10 cellular contexts compared by ENCODE assay signal in genomic region chr1:2232916-2233438, GRCh38. TPM values are rescaled to one million over a fixed set of nuclear protein-coding genes. Genes with fewer than 3 reads are reported as not detected.
A peak's percentile ranks its signal among the peaks of the same experiment; 100 is the strongest.
DNase-seq lines count a peak whose midpoint lies in the region; ATAC-seq, FAIRE-seq and TF ChIP-seq lines count a peak whose summit lies in the region.
"Had no signal": no experiment of that assay in that cellular context is flagged by ENCODE, and none has a peak within 500 bp of the region (broad histone marks: within the 10 kb centered on the region; RNA-seq: fewer than 3 reads in every experiment).

No MANE protein-coding gene starts in this region.

- peaks cover 94% of the 10 kb centered on the region for H3K79me2 ChIP-seq in mammary epithelial cell (ENCODE audit: insufficient read depth, low read length)

- intact Hi-C loops in mammary epithelial cell (cut with micrococcal nuclease): loop anchor here (5.0 kb wide), 1 partner anchor 84 kb away; no protein-coding TSS in a partner anchor
- intact Hi-C loops in transverse colon (cut with DNase I; ENCODE audit: low total_unique reads): loop anchor here (5.0 kb wide), 1 partner anchor 79 kb away; no protein-coding TSS in a partner anchor

- no TSS peak for BruUV-seq in mammary epithelial cell (replicated peaks; lab: Mats Ljungman, UMichigan)

- H3K27ac Mint-ChIP-seq in memory B cell: peak overlapping the region; percentile 73

- 74% methylated on average over 10 of the region's 23 CpGs for WGBS in mammary epithelial cell (ENCODE audit: low coverage, missing lambda C conversion rate)
- WGBS in transverse colon (ENCODE audit: low coverage in 1 of 2), 2 donors: 61 to 84% methylated on average over 3 to 16 of the region's 23 CpGs

- TF ChIP-seq CTCF in mammary epithelial cell (conservative IDR thresholded peaks at IDR 0.05 in 1 of 2, IDR thresholded peaks at IDR 0.05 in 1 of 2; ENCODE audit: extremely low read depth in 1 of 2, insufficient read depth in 1 of 2, low read depth in 1 of 2, low read length in 2 of 2) (no peak), transverse colon (IDR thresholded peaks at IDR 0.05) (no peak), GM13976 (IDR thresholded peaks at IDR 0.05; ENCODE audit: borderline replicate concordance, control extremely low read depth, extremely low read depth, insufficient read depth, missing control alignments) (no peak)

- CTCF ChIA-PET in mammary epithelial cell (lab: Charles Lee; ENCODE audit: low non-redundant PET): no interaction called here

- H3K27me3 ChIP-seq in mammary epithelial cell (ENCODE audit: insufficient read depth, low read length): no peaks in the 10 kb centered on the region
- no peaks in the 10 kb centered on the region for H3K27me3 ChIP-seq in transverse colon

- no peak for FAIRE-seq in frontal cortex (lab: Jason Lieb, UNC)
- FAIRE-seq: D721Med had no signal

- peaks cover 18% of the 10 kb centered on the region for H4K20me1 ChIP-seq in mammary epithelial cell (ENCODE audit: insufficient read depth, low read length)

- no peak overlapping the region for H3K4me3 ChIP-seq in mammary epithelial cell (replicated peaks in 1 of 3; ENCODE audit: insufficient read depth in 1 of 3, low read depth in 2 of 3, low read length in 3 of 3)
- peak overlapping the region in 2 of 4 donors; percentile 54 to 68 for H3K4me3 ChIP-seq in transverse colon

- H3K9me3 ChIP-seq in mammary epithelial cell (replicated peaks; ENCODE audit: insufficient read depth, low read length) (no peaks in the 10 kb centered on the region), transverse colon (no peaks in the 10 kb centered on the region)

- no peaks in the 10 kb centered on the region for H3K27me3 Mint-ChIP-seq in activated T-cell treated with anti-CD3 and anti-CD28 coated beads, Interleukin-2, amount 50 U/mL, for 4 hours (ENCODE audit: low read depth)
- H3K27me3 Mint-ChIP-seq in memory B cell: no peaks in the 10 kb centered on the region

- peaks cover 53% of the 10 kb centered on the region for H3K4me1 ChIP-seq in mammary epithelial cell (ENCODE audit: insufficient read depth, low read length)
- H3K4me1 ChIP-seq in transverse colon: peaks cover 43 to 90% (median 84%) of the 10 kb centered on the region in 4 donors

- TF ChIP-seq EP300 in transverse colon (IDR thresholded peaks at IDR 0.05; ENCODE audit: low read depth): no peak

- H3K9ac ChIP-seq in mammary epithelial cell (ENCODE audit: insufficient read depth, low read length): no peak overlapping the region

- no peak overlapping the region for H2AFZ ChIP-seq in mammary epithelial cell (ENCODE audit: low read depth, low read length)

- dilution Hi-C loops in mammary epithelial cell (cut with HindIII; ENCODE audit: low sequenced_read_pairs): no loop called here

- H3K4me3 Mint-ChIP-seq in activated T-cell treated with anti-CD3 and anti-CD28 coated beads, Interleukin-2, amount 50 U/mL, for 4 hours: peak overlapping the region; percentile 95
- H3K4me3 Mint-ChIP-seq in memory B cell: peak overlapping the region; percentile 90

- no peak for DNase-seq in activated T-cell treated with anti-CD3 and anti-CD28 coated beads, Interleukin-2, amount 50 U/mL, for 4 hours
- DNase-seq in activated T-cell treated with anti-CD3 and anti-CD28 coated beads, Interleukin-2, amount 50 U/mL, for 1 hour: no peak
- DNase-seq in mammary epithelial cell (no peak), memory B cell (ENCODE audit: low spot score in 2 of 2) (no peak), transverse colon (no peak), GM13976 (ENCODE audit: low spot score) (no peak), D341Med (ENCODE audit: low spot score) (no peak), frontal cortex (ENCODE audit: low spot score in 2 of 2) (no peak)
- DNase-seq: NCI-H774 had no signal

- TF ChIP-seq POLR2A in transverse colon (IDR thresholded peaks at IDR 0.05): no peak

- H3K36me3 ChIP-seq in mammary epithelial cell (ENCODE audit: insufficient read depth, low read length) (no peaks in the 10 kb centered on the region), transverse colon (no peaks in the 10 kb centered on the region)

- H3K27ac ChIP-seq in mammary epithelial cell (ENCODE audit: insufficient read depth, low read depth, low read length) (no peak overlapping the region), transverse colon (peak overlapping the region; percentile 82 to 90 (median 85))

- peaks cover 69% of the 10 kb centered on the region for H3K4me1 Mint-ChIP-seq in activated T-cell treated with anti-CD3 and anti-CD28 coated beads, Interleukin-2, amount 50 U/mL, for 4 hours (ENCODE audit: low read depth)
- peaks cover 43% of the 10 kb centered on the region for H3K4me1 Mint-ChIP-seq in memory B cell

- peak overlapping the region; percentile 97 for H3K4me2 ChIP-seq in mammary epithelial cell (ENCODE audit: insufficient read depth, low read depth, low read length)

- in situ Hi-C loops in mammary epithelial cell (cut with MboI; ENCODE audit: low sequenced_read_pairs in 2 of 2): no loop called here
- in situ Hi-C loops in transverse colon (cut with MboI; ENCODE audit: low pct_ligation_motif_present in 1 of 4, low pct_unique_long_range_greater_than_20kb in 1 of 4, low sequenced_read_pairs in 3 of 4): no loop called here
- in situ Hi-C loops in GM13976 (cut with MboI; ENCODE audit: low sequenced_read_pairs, unreplicated experiment): no loop called here

- H3K9me3 Mint-ChIP-seq in activated T-cell treated with anti-CD3 and anti-CD28 coated beads, Interleukin-2, amount 50 U/mL, for 4 hours: no peaks in the 10 kb centered on the region
- no peaks in the 10 kb centered on the region for H3K9me3 Mint-ChIP-seq in memory B cell

- no peaks in the 10 kb centered on the region for H3K36me3 Mint-ChIP-seq in activated T-cell treated with anti-CD3 and anti-CD28 coated beads, Interleukin-2, amount 50 U/mL, for 4 hours (ENCODE audit: insufficient read depth)
- no peaks in the 10 kb centered on the region for H3K36me3 Mint-ChIP-seq in memory B cell

- no peak for ATAC-seq in activated T-cell treated with anti-CD3 and anti-CD28 coated beads, Interleukin-2, amount 50 U/mL, for 4 hours
- no peak for ATAC-seq in memory B cell (ENCODE audit: low read depth)

RNA-seq across cellular contexts. Expression of gene SKI, which starts 4.9 kb away (rescaled TPM):
- total RNA-seq in activated T-cell treated with anti-CD3 and anti-CD28 coated beads, Interleukin-2, amount 50 U/mL, for 4 hours: 10 to 100 TPM; 43.8 to 45.2 (median 44.7) TPM
- 10 to 100 TPM; 27.2 to 47.8 TPM for total RNA-seq in mammary epithelial cell
- polyA plus RNA-seq in mammary epithelial cell: 10.5 TPM
- polyA minus RNA-seq in mammary epithelial cell: 34.8 TPM
- total RNA-seq in transverse colon: 10 to 100 TPM; 24.4 to 52.4 (median 32.2) TPM
- 15.5 TPM for total RNA-seq in frontal cortex

RNA-seq across cellular contexts. Expression of gene FAAP20, which starts 38.4 kb away (rescaled TPM):
- 10 to 100 TPM; 67.8 to 82.3 (median 69.9) TPM for total RNA-seq in activated T-cell treated with anti-CD3 and anti-CD28 coated beads, Interleukin-2, amount 50 U/mL, for 4 hours
- 10 to 100 TPM; 13.5 to 70.9 TPM for total RNA-seq in mammary epithelial cell
- polyA plus RNA-seq in mammary epithelial cell: 11.8 TPM
- polyA minus RNA-seq in mammary epithelial cell: 5.4 TPM
- total RNA-seq in transverse colon: 10 to 100 TPM; 19.4 to 84.5 (median 34.9) TPM
- total RNA-seq in frontal cortex: 19.2 TPM
